8 cellular contexts compared by ENCODE assay signal in the genomic region with DNA sequence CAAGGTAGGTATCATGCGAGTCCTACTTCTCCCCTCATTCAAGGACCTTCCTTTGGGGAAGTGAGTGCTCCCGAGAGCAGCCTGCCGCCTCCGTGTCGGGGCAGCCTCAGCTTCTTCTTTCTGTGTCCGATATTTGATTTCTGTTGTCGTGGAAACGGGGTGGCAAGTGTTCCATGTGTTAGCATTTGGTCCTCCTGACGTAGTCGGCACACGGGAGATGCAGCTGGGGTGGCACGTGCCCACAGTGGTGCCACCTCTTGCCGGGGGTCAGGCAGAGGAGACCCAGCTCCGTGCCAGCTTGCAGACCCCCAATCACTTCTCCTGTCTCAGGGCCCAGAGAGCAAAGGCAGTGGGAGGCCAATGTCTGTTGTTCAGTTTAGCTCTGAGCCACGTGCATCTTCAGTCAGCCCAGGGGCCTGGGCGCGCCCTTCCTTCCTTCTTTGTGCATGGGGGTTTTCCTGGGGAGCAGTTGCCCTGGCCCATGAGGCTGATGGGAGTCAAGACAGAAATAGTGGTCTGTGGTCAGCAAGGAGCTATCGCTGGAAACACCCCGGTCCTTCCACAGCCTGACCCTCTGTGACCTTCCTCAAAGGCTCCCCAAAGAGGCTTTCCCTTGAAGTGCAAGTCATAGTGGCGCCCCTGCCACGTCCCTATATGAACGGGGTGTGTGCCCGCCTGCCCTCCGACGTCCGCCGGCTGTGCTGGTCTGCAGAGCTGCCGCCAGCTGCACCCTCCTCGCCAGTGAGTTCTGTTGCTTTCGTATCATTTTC. TPM values are rescaled to one million over a fixed set of nuclear protein-coding genes. Genes with fewer than 3 reads are reported as not detected.
DNase-seq lines count a peak whose midpoint lies in the region; ATAC-seq, FAIRE-seq and TF ChIP-seq lines count a peak whose summit lies in the region.

No MANE protein-coding gene starts in this region.

- no peak for TF ChIP-seq POLR2A in GM12892 (IDR thresholded peaks at IDR 0.05; ENCODE audit: low read depth, low read length)

- H3K27ac ChIP-seq in caudate nucleus (ENCODE audit: low read depth, low read length) (peak overlapping the region; percentile 16), pancreas (no peak overlapping the region)

- no peaks in the 10 kb centered on the region for H3K9me3 ChIP-seq in pancreas

- FAIRE-seq in GM12892 (lab: Jason Lieb, UNC): peak; percentile 95
- no peak for FAIRE-seq in pancreas (lab: Jason Lieb, UNC)

- intact Hi-C loops in pancreas (cut with DNase I): no loop called here

- 76 to 80% methylated on average over 30 of the region's 30 CpGs for WGBS in pancreas, 2 donors

- no peaks in the 10 kb centered on the region for H3K36me3 ChIP-seq in pancreas

- no peak for TF ChIP-seq CTCF in pancreas (IDR thresholded peaks at IDR 0.05)

- no peaks in the 10 kb centered on the region for H3K4me1 ChIP-seq in pancreas

- no peaks in the 10 kb centered on the region for H3K27me3 ChIP-seq in pancreas

- DNase-seq in GM12892 (ENCODE audit: insufficient read length): peak; percentile 48
- DNase-seq in caudate nucleus (lab: John Stamatoyannopoulos, UW): no peak
- DNase-seq in pancreas: peak in 1 of 6 donors; percentile 29
- DNase-seq in HuH-7.5 (ENCODE audit: low spot score): no peak
- DNase-seq in NCI-H2227 treated with DMSO at 0.1 percent for 48 hours (lab: John Stamatoyannopoulos, UW): no peak

- ATAC-seq in HG03432 (IDR thresholded peaks at IDR 0.05; ENCODE audit: unreplicated experiment) (peak; percentile 56), pancreas (peak in 3 of 4 donors; percentile 38 to 71 (median 66)), HG02973 (IDR thresholded peaks at IDR 0.05; ENCODE audit: unreplicated experiment) (no peak), HG03045 (IDR thresholded peaks at IDR 0.05; ENCODE audit: unreplicated experiment) (no peak)

- no peak overlapping the region for H3K4me3 ChIP-seq in pancreas

RNA-seq across cellular contexts. Expression of a gene that starts 44.5 kb away (rescaled TPM):
- 145 TPM for polyA plus RNA-seq in GM12892 (2012; ENCODE audit: missing spikeins)
- total RNA-seq in pancreas: 10 to 100 TPM in 4 of 6 donors, 1 to 10 TPM in 2; 3.8 to 14.3 (median 10.4) TPM
- polyA plus RNA-seq in pancreas: 10 to 100 TPM in 1 of 2 donors, 1 to 10 TPM in 1; 9.2 to 27.3 TPM

Comparison
In these comparisons a context has a peak if more than half of its experiments do, and no peak if none do; other contexts are left out.
1. ATAC-seq: peak in HG03432 (single experiment) and pancreas (3 of 4); none in HG02973 (single experiment) and HG03045 (single experiment).